8 cellular contexts compared by ENCODE assay signal in the genomic region with DNA sequence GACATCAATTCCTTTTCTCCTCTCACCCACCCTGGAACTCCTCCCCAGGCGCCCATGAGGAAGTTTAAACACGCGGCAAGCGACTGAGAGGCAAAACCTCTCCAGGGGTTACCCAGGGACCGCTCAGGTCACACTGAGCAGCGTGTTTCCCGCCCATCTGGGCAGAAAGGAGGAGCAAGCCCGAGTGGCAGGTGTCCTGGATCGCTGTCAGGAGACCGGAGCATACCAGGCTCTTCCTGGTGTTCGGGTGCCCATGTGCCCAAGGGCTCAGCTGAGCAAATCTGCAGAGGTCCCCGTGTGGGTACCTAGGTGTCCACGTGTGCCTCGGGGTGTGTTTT. TPM values are rescaled to one million over a fixed set of nuclear protein-coding genes. Genes with fewer than 3 reads are reported as not detected.
DNase-seq lines count a peak whose midpoint lies in the region; ATAC-seq and TF ChIP-seq lines count a peak whose summit lies in the region.

No MANE protein-coding gene starts in this region.

- no peak overlapping the region for H3K4ac ChIP-seq in neuronal stem cell (ENCODE audit: low read length)

- no peak overlapping the region for H3K23ac ChIP-seq in neuronal stem cell (ENCODE audit: low read depth, low read length, poor library complexity)

- H2AK5ac ChIP-seq in neuronal stem cell (ENCODE audit: low read depth, low read length), result no peak overlapping the region

- H3K14ac ChIP-seq in neuronal stem cell (ENCODE audit: low read length), result no peak overlapping the region

- no peaks in the 10 kb centered on the region for H3K9me3 ChIP-seq in neuronal stem cell (replicated peaks in 1 of 2; ENCODE audit: control insufficient read depth in 2 of 2, insufficient read depth in 1 of 2, low read depth in 1 of 2, low read length in 2 of 2)

- H3K9ac ChIP-seq in neuronal stem cell (ENCODE audit: low read depth, low read length, poor library complexity), result peak overlapping the region; percentile 92

- H3K36me3 ChIP-seq in neuronal stem cell (replicated peaks in 1 of 2; ENCODE audit: control insufficient read depth in 2 of 2, insufficient read depth in 2 of 2, low read length in 2 of 2), result peaks cover 5% of the 10 kb centered on the region in 2 donors

- no peak overlapping the region for H2BK15ac ChIP-seq in neuronal stem cell (ENCODE audit: low read length)

- H3K18ac ChIP-seq in neuronal stem cell (ENCODE audit: low read length), result peak overlapping the region; percentile 79

- no peak overlapping the region for H2BK12ac ChIP-seq in neuronal stem cell (ENCODE audit: low read length)

- H3K4me2 ChIP-seq in neuronal stem cell (ENCODE audit: insufficient read depth, low read length, poor library complexity, severe bottlenecking), result peak overlapping the region; percentile 96

- DNase-seq in NCI-H748 (lab: John Stamatoyannopoulos, UW; ENCODE audit: unreplicated experiment), result peak; percentile 68
- DNase-seq in NCI-H748 treated with DMSO at 0.1 percent for 48 hours (lab: John Stamatoyannopoulos, UW), result no peak
- peak; percentile 31 for DNase-seq in NCI-H128 (lab: John Stamatoyannopoulos, UW; ENCODE audit: unreplicated experiment)
- no peak for DNase-seq in fibroblast of mammary gland (ENCODE audit: low read depth)
- DNase-seq in neuronal stem cell (ENCODE audit: low spot score), result no peak
- no peak for DNase-seq in T1000 (lab: John Stamatoyannopoulos, UW)

- H3K79me1 ChIP-seq in neuronal stem cell (ENCODE audit: low read depth, low read length), result no peaks in the 10 kb centered on the region

- TF ChIP-seq CTCF in VCaP (conservative IDR thresholded peaks at IDR 0.05) (no peak), fibroblast of mammary gland (conservative IDR thresholded peaks at IDR 0.05; ENCODE audit: control insufficient read depth, insufficient read depth, low read depth, low read length) (no peak)

- no peak overlapping the region for H2BK120ac ChIP-seq in neuronal stem cell (ENCODE audit: low read depth, low read length)

- no peak overlapping the region for H4K91ac ChIP-seq in neuronal stem cell (ENCODE audit: low read depth, low read length, poor library complexity)

- peaks cover 0 to 7% (median 0%) of the 10 kb centered on the region in 3 experiments for H3K27me3 ChIP-seq in neuronal stem cell (ENCODE audit: control insufficient read depth in 3 of 3, insufficient read depth in 3 of 3, low read depth in 1 of 3, low read length in 3 of 3)

- no peak overlapping the region for H2BK5ac ChIP-seq in neuronal stem cell (ENCODE audit: low read length)

- peak; percentile 18 for ATAC-seq in HG02642 (IDR thresholded peaks at IDR 0.05; ENCODE audit: poor library complexity, unreplicated experiment)

- H2AFZ ChIP-seq in neuronal stem cell (ENCODE audit: low read length), result peak overlapping the region; percentile 98

- H3K4me3 ChIP-seq in fibroblast of mammary gland (ENCODE audit: control insufficient read depth, low read depth, low read length) (peak overlapping the region; percentile 89), neuronal stem cell (ENCODE audit: low read length in 2 of 2) (peak overlapping the region; percentile 88 to 89)

- no peaks in the 10 kb centered on the region for H3K4me1 ChIP-seq in neuronal stem cell (ENCODE audit: control insufficient read depth in 2 of 2, insufficient read depth in 1 of 2, low read depth in 1 of 2, low read length in 2 of 2)

- no peak overlapping the region for H4K8ac ChIP-seq in neuronal stem cell (ENCODE audit: low read depth, low read length)

- H3K27ac ChIP-seq in VCaP, result peak overlapping the region; percentile 77
- H3K27ac ChIP-seq in neuronal stem cell (replicated peaks; ENCODE audit: low read length), result no peak overlapping the region

- no CpG with 5 or more reads among the region's 14 CpGs for WGBS in neuronal stem cell (ENCODE audit: extremely low coverage in 2 of 2, insufficient read length in 2 of 2, insufficient replicate concordance in 1 of 2), 2 donors

RNA-seq across cellular contexts. Expression of gene SLC25A19, which starts 0.5 kb away (rescaled TPM):
- polyA plus RNA-seq in neuronal stem cell (2013, experiment 1 of 2), result 9.2 TPM
- 9.1 TPM for polyA plus RNA-seq in neuronal stem cell (2013, experiment 2 of 2)

RNA-seq across cellular contexts. Expression of gene MIF4GD, which starts 17.7 kb away (rescaled TPM):
- 31.0 TPM for polyA plus RNA-seq in neuronal stem cell (2013, experiment 1 of 2)
- 31.4 TPM for polyA plus RNA-seq in neuronal stem cell (2013, experiment 2 of 2)

RNA-seq across cellular contexts. Expression of gene MRPS7, which starts 27.1 kb away (rescaled TPM):
- 45.9 TPM for polyA plus RNA-seq in neuronal stem cell (2013, experiment 1 of 2)
- 45.2 TPM for polyA plus RNA-seq in neuronal stem cell (2013, experiment 2 of 2)

RNA-seq across cellular contexts. Expression of gene GGA3, which starts 27.3 kb away (rescaled TPM):
- polyA plus RNA-seq in neuronal stem cell (2013, experiment 1 of 2), result 32.9 TPM
- polyA plus RNA-seq in neuronal stem cell (2013, experiment 2 of 2), result 31.7 TPM

Comparison
In these comparisons a context has a peak if more than half of its experiments do, and no peak if none do; other contexts are left out.
1. DNase-seq: peak in NCI-H748 (single experiment) and NCI-H128 (single experiment); none in NCI-H748 treated with DMSO at 0.1 percent for 48 hours (single experiment), fibroblast of mammary gland (single experiment), neuronal stem cell (single experiment) and T1000 (single experiment).